28 cellular contexts compared by ENCODE assay signal in genomic region chr2:42164971-42165370, GRCh38.
"Had no signal": no experiment of that assay in that cellular context is flagged by ENCODE, and none has a peak within 500 bp of the region (broad histone marks: within the 10 kb centered on the region; RNA-seq: fewer than 3 reads in every experiment).

No MANE protein-coding gene starts in this region.

- H3K4me1 ChIP-seq: thyroid gland, uterus had no signal

- ATAC-seq: naive thymus-derived CD4-positive, alpha-beta T cell; natural killer cell; pancreas; psoas muscle; right cardiac atrium; sciatic nerve; stimulated activated memory B cell treated with anti-CD40 and anti-IgM and Interleukin-4, amounts not matched to agents 10 μg/mL and 1 μg/mL and 100 μg/mL, for 72 hours; stimulated activated naive CD8-positive, alpha-beta T cell treated with anti-CD3 and anti-CD28 coated beads, Interleukin-15, amount 100 ng/mL, for 72 hours; stimulated activated naive CD8-positive, alpha-beta T cell treated with anti-CD3 and anti-CD28 coated beads, Interleukin-15, Interleukin-2, amounts not matched to agents 100 U/mL and 50 U/mL, for 24 hours had no signal

- H3K9me3 ChIP-seq: neutrophil, pancreas, psoas muscle, spleen, thoracic aorta, thyroid gland, tibial nerve, upper lobe of left lung, uterus had no signal

- H3K36me3 ChIP-seq: neutrophil, pancreas, spleen, thoracic aorta, thyroid gland, tibial nerve, upper lobe of left lung, uterus had no signal

- DNase-seq: naive thymus-derived CD4-positive, alpha-beta T cell; natural killer cell; nucleus accumbens; pancreas; posterior cingulate gyrus; psoas muscle; right cardiac atrium; spleen; stimulated activated CD4-positive, alpha-beta T cell treated with anti-CD3 and anti-CD28 coated beads, Interleukin-12 subunit alpha, Interleukin-12 subunit beta, amount 100 ng/mL, for 4 hours; stimulated activated CD4-positive, alpha-beta T cell treated with anti-CD3 and anti-CD28 coated beads, Interleukin-1b, Interleukin-23, amount 100 ng/mL, for 48 hours; stimulated activated CD4-positive, alpha-beta T cell treated with anti-CD3 and anti-CD28 coated beads, Interleukin-4, amount 100 ng/mL, for 1 hour; stimulated activated CD4-positive, alpha-beta T cell treated with anti-CD3 and anti-CD28 coated beads, Interleukin-4, amount 100 ng/mL, for 4 hours; stimulated activated CD8-positive, alpha-beta memory T cell treated with anti-CD3 and anti-CD28 coated beads, Interleukin-4, amount 100 ng/mL, for 48 hours; stimulated activated naive CD4-positive, alpha-beta T cell; stimulated activated naive CD8-positive, alpha-beta T cell treated with anti-CD3 and anti-CD28 coated beads, Interleukin-15, amount 100 ng/mL, for 72 hours; stimulated activated naive CD8-positive, alpha-beta T cell treated with anti-CD3 and anti-CD28 coated beads, Interleukin-15, Interleukin-2, amounts not matched to agents 100 U/mL and 50 U/mL, for 24 hours; substantia nigra; thyroid gland; trophoblast cell; upper lobe of left lung; uterus had no signal

- H3K27ac ChIP-seq: neutrophil, pancreas, psoas muscle, spleen, thoracic aorta, thyroid gland, tibial nerve, upper lobe of left lung, uterus had no signal

- H3K4me2 ChIP-seq: smooth muscle cell had no signal

- FAIRE-seq: pancreas had no signal

- H3K27me3 ChIP-seq: pancreas, spleen, thyroid gland, tibial nerve, upper lobe of left lung, uterus had no signal

- H3K4me3 ChIP-seq: pancreas, psoas muscle, skin epidermis, smooth muscle cell, spleen, thoracic aorta, thyroid gland, tibial nerve, upper lobe of left lung, uterus had no signal
